ENCODE assay signal across 22 cellular contexts in genomic region chr15:47360296-47360695, GRCh38.
"Had no signal": no experiment of that assay in that cellular context is flagged by ENCODE, and none has a peak within 500 bp of the region (broad histone marks: within the 10 kb centered on the region; RNA-seq: fewer than 3 reads in every experiment).

No MANE protein-coding gene starts in this region.

- H3K27me3 ChIP-seq: body of pancreas had no signal

- H3K4me3 ChIP-seq: body of pancreas had no signal

- H3K9me3 ChIP-seq: body of pancreas had no signal

- H3K4me1 ChIP-seq: body of pancreas had no signal

- ATAC-seq: activated CD8-positive, alpha-beta memory T cell treated with anti-CD3 and anti-CD28 coated beads, Interleukin-2, amount 10 ng/mL, durations not matched to agents 7 days and 5 days; activated naive CD4-positive, alpha-beta T cell treated with anti-CD3 and anti-CD28 coated beads, Interleukin-2, amount 50 U/mL, for 72 hours; activated naive CD8-positive, alpha-beta T cell treated with anti-CD3 and anti-CD28 coated beads, Interleukin-2, amount 50 U/mL, for 24 hours; body of pancreas; PC-3; T-helper 17 cell had no signal

- DNase-seq: activated B cell treated with CpG ODN at 0.5 μM for 24 hours; activated CD4-positive, alpha-beta T cell treated with anti-CD3 and anti-CD28 coated beads for 1 hour; activated CD4-positive, alpha-beta T cell treated with anti-CD3 and anti-CD28 coated beads, Interleukin-2, amount 10 ng/mL, durations not matched to agents 24 days and 14 days; activated CD4-positive, alpha-beta T cell treated with anti-CD3 and anti-CD28 coated beads, Interleukin-2, amount 50 U/mL, for 48 hours; activated CD8-positive, alpha-beta memory T cell treated with anti-CD3 and anti-CD28 coated beads, Interleukin-2, amount 10 ng/mL, durations not matched to agents 7 days and 5 days; activated effector memory CD4-positive, alpha-beta T cell treated with Interleukin-2 at 50 U/mL for 16 hours; activated naive CD4-positive, alpha-beta T cell; activated naive CD8-positive, alpha-beta T cell treated with anti-CD3 and anti-CD28 coated beads, Interleukin-2, amount 50 U/mL, for 24 hours; activated T-cell treated with anti-CD3 and anti-CD28 coated beads, Interleukin-2, amount 50 U/mL, for 24 hours; amniotic stem cell; body of pancreas; Kasumi-1; KBM-7; NCI-H1048; NCI-H146; NCI-H187 treated with DMSO at 0.1 percent for 48 hours; NCI-H510A treated with DMSO at 0.1 percent for 48 hours; PC-3; SIG-M5; T-helper 17 cell; T-helper 9 cell had no signal

- H3K27ac ChIP-seq: body of pancreas had no signal
